8 cellular contexts compared by ENCODE assay signal in genomic region chr3:15630646-15631350, GRCh38. TPM values are rescaled to one million over a fixed set of nuclear protein-coding genes. Genes with fewer than 3 reads are reported as not detected.
DNase-seq lines count a peak whose midpoint lies in the region; ATAC-seq and TF ChIP-seq lines count a peak whose summit lies in the region.

No MANE protein-coding gene starts in this region.

- H3K4me1 Mint-ChIP-seq in CD4-positive, alpha-beta memory T cell, result peaks cover 13 to 46% (median 30%) of the 10 kb centered on the region in 4 donors

- TF ChIP-seq CTCF in colonic mucosa (IDR thresholded peaks at IDR 0.05), result no peak

- no peak overlapping the region for H3K4me3 ChIP-seq in CD4-positive, alpha-beta memory T cell (ENCODE audit: low read length in 2 of 2)
- H3K4me3 ChIP-seq in colonic mucosa (peak overlapping the region; percentile 8), muscle layer of duodenum (ENCODE audit: low read depth in 1 of 2, low read length in 2 of 2) (peak overlapping the region; percentile 44 to 66)

- POLR2A ChIA-PET in CD4-positive, alpha-beta memory T cell (lab: Charles Lee; ENCODE audit: partially characterized antibody), result interaction anchor here (1.2 to 2.5 kb wide), 4 partner anchors 16 to 182 kb away, joined by 3 to 7 read pairs (median 5); partner anchors contain the start of gene ANKRD28

- peaks cover 7 to 14% of the 10 kb centered on the region in 2 donors for H3K36me3 Mint-ChIP-seq in CD4-positive, alpha-beta memory T cell

- H3K9ac ChIP-seq in colonic mucosa (ENCODE audit: low read depth in 2 of 2, low read length in 2 of 2), result no peak overlapping the region

- peaks cover 26% of the 10 kb centered on the region for H3K4me1 ChIP-seq in CD4-positive, alpha-beta memory T cell (ENCODE audit: insufficient read depth, low read length)
- H3K4me1 ChIP-seq in colonic mucosa (no peaks in the 10 kb centered on the region), muscle layer of duodenum (ENCODE audit: control insufficient read depth in 1 of 2, insufficient read depth in 2 of 2, low read length in 2 of 2) (peaks cover 8 to 13% of the 10 kb centered on the region in 2 donors)

- no peak for DNase-seq in CD4-positive, alpha-beta memory T cell
- DNase-seq in M059J (ENCODE audit: low read depth) (peak; percentile 82), colonic mucosa (no peak)
- no peak for DNase-seq in activated CD4-positive, alpha-beta T cell treated with anti-CD3 and anti-CD28 coated beads, Interleukin-2, amount 50 U/mL, for 1 hour

- peak overlapping the region in 4 of 7 donors; percentile 64 to 74 (median 65) for H3K27ac Mint-ChIP-seq in CD4-positive, alpha-beta memory T cell

- no peaks in the 10 kb centered on the region for H3K27me3 ChIP-seq in CD4-positive, alpha-beta memory T cell (ENCODE audit: insufficient read depth, low read length)
- H3K27me3 ChIP-seq in colonic mucosa (no peaks in the 10 kb centered on the region), muscle layer of duodenum (ENCODE audit: low read depth, low read length) (no peaks in the 10 kb centered on the region)

- CTCF ChIA-PET in CD4-positive, alpha-beta memory T cell (lab: Charles Lee; ENCODE audit: partially characterized antibody), result interaction anchor here (0.7 to 6.5 kb wide), 21 partner anchors 8 to 617 kb away, joined by 3 to 98 read pairs (median 3); partner anchors contain the start of gene ANKRD28

- ATAC-seq in GM21360 (IDR thresholded peaks at IDR 0.05; ENCODE audit: unreplicated experiment), result peak; percentile 44
- no peak for ATAC-seq in HG03025 (IDR thresholded peaks at IDR 0.05; ENCODE audit: low FRiP score, unreplicated experiment)
- no peak for ATAC-seq in GM21529 (IDR thresholded peaks at IDR 0.05; ENCODE audit: unreplicated experiment)

- no peaks in the 10 kb centered on the region for H3K36me3 ChIP-seq in CD4-positive, alpha-beta memory T cell (ENCODE audit: insufficient read depth, low read length)
- no peaks in the 10 kb centered on the region for H3K36me3 ChIP-seq in colonic mucosa
- no peaks in the 10 kb centered on the region for H3K36me3 ChIP-seq in muscle layer of duodenum (ENCODE audit: control insufficient read depth in 1 of 2, insufficient read depth in 2 of 2, low read length in 2 of 2)

- H3K9me3 Mint-ChIP-seq in CD4-positive, alpha-beta memory T cell, result no peaks in the 10 kb centered on the region

- H3K27ac ChIP-seq in CD4-positive, alpha-beta memory T cell (ENCODE audit: low read depth, low read length), result no peak overlapping the region
- peak overlapping the region; percentile 9 for H3K27ac ChIP-seq in colonic mucosa
- H3K27ac ChIP-seq in muscle layer of duodenum (ENCODE audit: low read length), result peak overlapping the region; percentile 51

- no peaks in the 10 kb centered on the region for H3K27me3 Mint-ChIP-seq in CD4-positive, alpha-beta memory T cell

- intact Hi-C loops in CD4-positive, alpha-beta memory T cell (cut with micrococcal nuclease), result loop anchor here (1.0 to 5.0 kb wide), 8 partner anchors 16 to 617 kb away; no protein-coding TSS in a partner anchor
- intact Hi-C loops in colonic mucosa (cut with DNase I), result loop anchor here (5.0 to 10.0 kb wide), 2 partner anchors 177 to 614 kb away; no protein-coding TSS in a partner anchor

- peak overlapping the region in 6 of 8 donors; percentile 21 to 82 (median 73) for H3K4me3 Mint-ChIP-seq in CD4-positive, alpha-beta memory T cell

- no peaks in the 10 kb centered on the region for H3K9me3 ChIP-seq in CD4-positive, alpha-beta memory T cell (ENCODE audit: control insufficient read depth in 1 of 2, low read length in 2 of 2)
- H3K9me3 ChIP-seq in colonic mucosa (no peaks in the 10 kb centered on the region), muscle layer of duodenum (ENCODE audit: control insufficient read depth in 1 of 2, low read length in 2 of 2) (no peaks in the 10 kb centered on the region)

RNA-seq across cellular contexts. Expression of gene BTD, which starts 29.3 kb away (rescaled TPM):
- total RNA-seq in CD4-positive, alpha-beta memory T cell, result 10 to 100 TPM; 23.5 to 27.4 TPM
- 10 to 100 TPM; 23.4 to 40.5 TPM for polyA plus RNA-seq in CD4-positive, alpha-beta memory T cell
- total RNA-seq in M059J (2014; rRNA removed; shearing (Covaris generic)), result 24.2 and 34.6 TPM in 2 replicates
- total RNA-seq in colonic mucosa, result 10 to 100 TPM; 18.0 to 29.3 TPM

RNA-seq across cellular contexts. Expression of gene HACL1, which starts 29.4 kb away (rescaled TPM):
- total RNA-seq in CD4-positive, alpha-beta memory T cell, result 10 to 100 TPM; 37.6 to 44.4 TPM
- polyA plus RNA-seq in CD4-positive, alpha-beta memory T cell, result 10 to 100 TPM; 36.8 to 43.6 TPM
- 19.5 and 23.6 TPM in 2 replicates for total RNA-seq in M059J (2014; rRNA removed; shearing (Covaris generic))
- 10 to 100 TPM; 13.1 to 19.1 TPM for total RNA-seq in colonic mucosa

Comparison
In these comparisons a context has a peak if more than half of its experiments do, and no peak if none do; other contexts are left out.
1. H3K4me3 ChIP-seq: peak in colonic mucosa (single experiment) and muscle layer of duodenum (2 of 2); none in CD4-positive, alpha-beta memory T cell (0 of 2).